ENCODE assay signal across 29 cellular contexts in the genomic region with DNA sequence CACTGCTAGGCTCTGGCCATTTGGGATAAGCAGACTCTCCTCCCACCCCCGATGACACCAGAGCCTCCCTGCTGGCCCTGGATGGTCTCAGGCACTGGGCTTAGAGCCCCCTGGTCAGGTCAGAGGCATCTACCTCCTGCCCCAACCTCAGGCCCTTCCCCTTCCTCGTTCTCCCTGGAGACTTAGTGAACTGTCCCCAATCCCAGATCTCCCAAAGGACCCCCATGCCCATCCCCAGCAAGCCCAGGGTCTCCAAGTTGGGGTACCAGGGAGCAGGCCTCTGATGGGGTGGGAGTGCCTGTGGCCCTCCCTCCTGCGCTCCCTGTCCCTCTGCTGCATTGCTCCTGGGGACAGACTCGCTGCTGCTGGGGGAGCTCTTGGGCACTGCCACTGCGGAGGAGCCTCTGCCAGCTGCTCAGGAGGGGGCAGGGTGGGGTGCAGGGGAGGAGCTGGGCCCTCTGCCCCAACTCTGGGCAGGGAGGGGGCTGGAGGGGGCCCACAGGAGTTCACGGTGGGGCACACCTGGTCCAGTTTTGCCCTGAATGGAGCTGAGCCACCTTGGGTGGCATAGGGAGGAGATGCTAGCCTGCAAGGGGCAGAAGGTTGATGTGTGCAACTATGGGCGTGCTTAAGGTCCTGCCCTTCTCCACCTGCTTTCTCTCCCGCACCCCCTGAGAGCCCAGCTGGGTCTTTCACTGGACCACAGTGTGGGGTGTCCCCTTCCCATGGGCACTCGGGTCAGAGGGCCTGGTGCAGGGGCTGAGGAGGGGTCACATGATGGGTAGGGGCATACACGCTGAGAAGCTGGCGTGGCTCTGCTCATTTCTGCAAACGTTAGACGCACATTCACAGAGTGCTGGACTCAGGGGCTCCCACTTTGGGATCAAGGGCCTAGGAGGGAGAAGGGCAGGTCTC. TPM values are rescaled to one million over a fixed set of nuclear protein-coding genes. Genes with fewer than 3 reads are reported as not detected.
DNase-seq lines count a peak whose midpoint lies in the region; ATAC-seq and TF ChIP-seq lines count a peak whose summit lies in the region.
"Had no signal": no experiment of that assay in that cellular context is flagged by ENCODE, and none has a peak within 500 bp of the region (broad histone marks: within the 10 kb centered on the region; RNA-seq: fewer than 3 reads in every experiment).

No MANE protein-coding gene starts in this region.

- H3K36me3 ChIP-seq in GM23338 (ENCODE audit: insufficient read depth) (no peaks in the 10 kb centered on the region), RWPE2 (ENCODE audit: low read depth) (no peaks in the 10 kb centered on the region), ectodermal cell (ENCODE audit: control insufficient read depth, insufficient read depth, low read length) (no peaks in the 10 kb centered on the region), neuronal stem cell (replicated peaks in 1 of 2; ENCODE audit: control insufficient read depth in 2 of 2, insufficient read depth in 2 of 2, low read length in 2 of 2) (no peaks in the 10 kb centered on the region), PC-9 (ENCODE audit: low read depth) (no peaks in the 10 kb centered on the region)
- H3K36me3 ChIP-seq: BE2C, brain microvascular endothelial cell, SJSA1 had no signal

- H2AFZ ChIP-seq in GM23338, result no peak overlapping the region
- peak overlapping the region; percentile 80 for H2AFZ ChIP-seq in neuronal stem cell (ENCODE audit: low read length)
- no peak overlapping the region for H2AFZ ChIP-seq in PC-9

- no peak overlapping the region for H4K91ac ChIP-seq in neuronal stem cell (ENCODE audit: low read depth, low read length, poor library complexity)

- H3K27ac ChIP-seq in GM23338 (ENCODE audit: low read depth) (no peak overlapping the region), RWPE2 (ENCODE audit: poor library complexity, severe bottlenecking) (no peak overlapping the region), ectodermal cell (ENCODE audit: insufficient read depth, low read depth, low read length, poor library complexity, severe bottlenecking) (no peak overlapping the region), neuronal stem cell (replicated peaks; ENCODE audit: low read length) (no peak overlapping the region), PC-9 (no peak overlapping the region)
- H3K27ac ChIP-seq: brain microvascular endothelial cell, SJSA1 had no signal

- peak overlapping the region; percentile 5 for H3K4ac ChIP-seq in neuronal stem cell (ENCODE audit: low read length)

- peak overlapping the region; percentile 95 for H2AK5ac ChIP-seq in neuronal stem cell (ENCODE audit: low read depth, low read length)

- TF ChIP-seq CTCF in GM23338 (conservative IDR thresholded peaks at IDR 0.05; ENCODE audit: low read depth in 2 of 2) (no peak), RWPE2 (IDR thresholded peaks at IDR 0.05; ENCODE audit: poor library complexity, severe bottlenecking) (no peak), PC-9 (conservative IDR thresholded peaks at IDR 0.05) (no peak)

- H3K9ac ChIP-seq in neuronal stem cell (ENCODE audit: low read depth, low read length, poor library complexity), result peak overlapping the region; percentile 88

- H3K9me2 ChIP-seq in GM23338 (ENCODE audit: insufficient read depth), result no peaks in the 10 kb centered on the region
- H3K9me2 ChIP-seq in PC-9 (ENCODE audit: insufficient read depth), result no peaks in the 10 kb centered on the region

- H3F3A ChIP-seq in GM23338 (replicated peaks; ENCODE audit: low read depth) (no peaks in the 10 kb centered on the region), PC-9 (ENCODE audit: insufficient read depth, low read depth) (no peaks in the 10 kb centered on the region)

- 74 to 76% methylated on average over 13 of the region's 13 CpGs for WGBS in ectodermal cell, 2 experiments
- WGBS in neuronal stem cell (ENCODE audit: extremely low coverage in 2 of 2, insufficient read length in 2 of 2, insufficient replicate concordance in 1 of 2), 2 donors, result no CpG with 5 or more reads among the region's 13 CpGs

- peak overlapping the region; percentile 86 for H3K23ac ChIP-seq in neuronal stem cell (ENCODE audit: low read depth, low read length, poor library complexity)

- no peak for DNase-seq in GM23338 (ENCODE audit: low spot score)
- DNase-seq in RWPE2 (ENCODE audit: low spot score), result peak; percentile 52
- no peak for DNase-seq in neuronal stem cell (ENCODE audit: low spot score)
- DNase-seq in mesenteric fat pad (ENCODE audit: low spot score), result no peak
- no peak for DNase-seq in PC-9
- no peak for DNase-seq in activated T-cell treated with anti-CD3 and anti-CD28 coated beads, Interleukin-2, amount 50 U/mL, for 4 hours
- DNase-seq in DMS 273 treated with DMSO at 0.1 percent for 48 hours (lab: John Stamatoyannopoulos, UW), result no peak
- DNase-seq: ACHN; activated CD4-positive, alpha-beta T cell treated with anti-CD3 and anti-CD28 coated beads for 4 hours; activated T-cell treated with anti-CD3 and anti-CD28 coated beads, Interleukin-2, amount 50 U/mL, for 1 hour; BE2C; brain microvascular endothelial cell; CD8-positive, alpha-beta memory T cell; effector memory CD4-positive, alpha-beta T cell; foreskin melanocyte; GOT3; naive B cell; NCI-H1105; NCI-H1930; NCI-H526 had no signal

- H3K79me2 ChIP-seq in GM23338 (replicated peaks; ENCODE audit: insufficient read depth) (no peaks in the 10 kb centered on the region), PC-9 (ENCODE audit: low read depth) (no peaks in the 10 kb centered on the region)

- H3K4me3 ChIP-seq in GM23338 (peak overlapping the region; percentile 74; the same call in 1 of the 2 replicates), RWPE2 (ENCODE audit: severe bottlenecking) (no peak overlapping the region), ectodermal cell (ENCODE audit: insufficient read depth, low read depth, low read length) (peak overlapping the region; percentile 18), neuronal stem cell (ENCODE audit: low read length in 2 of 2) (no peak overlapping the region), PC-9 (no peak overlapping the region)
- H3K4me3 ChIP-seq: SJSA1 had no signal

- H3K4me1 ChIP-seq in GM23338 (ENCODE audit: insufficient read depth) (no peaks in the 10 kb centered on the region), RWPE2 (ENCODE audit: insufficient read depth, poor library complexity, severe bottlenecking) (no peaks in the 10 kb centered on the region), ectodermal cell (ENCODE audit: control insufficient read depth, insufficient read depth, low read length) (peaks cover 25% of the 10 kb centered on the region), neuronal stem cell (ENCODE audit: control insufficient read depth in 2 of 2, insufficient read depth in 1 of 2, low read depth in 1 of 2, low read length in 2 of 2) (peaks cover 8 to 24% of the 10 kb centered on the region in 2 donors), PC-9 (replicated peaks; ENCODE audit: insufficient read depth) (no peaks in the 10 kb centered on the region)
- H3K4me1 ChIP-seq: SJSA1 had no signal

- H3K4me2 ChIP-seq in GM23338, result peak overlapping the region; percentile 86
- no peak overlapping the region for H3K4me2 ChIP-seq in neuronal stem cell (ENCODE audit: insufficient read depth, low read length, poor library complexity, severe bottlenecking)
- H3K4me2 ChIP-seq in PC-9, result no peak overlapping the region

- no peaks in the 10 kb centered on the region for H3K9me3 Mint-ChIP-seq in GM23338
- no peaks in the 10 kb centered on the region for H3K9me3 Mint-ChIP-seq in activated T-cell treated with anti-CD3 and anti-CD28 coated beads, Interleukin-2, amount 50 U/mL, for 4 hours
- H3K9me3 Mint-ChIP-seq: CD8-positive, alpha-beta memory T cell; T-helper 1 cell treated with Interleukin-12 subunit alpha and Interleukin-12 subunit beta and Interleukin-4 antibody, amounts not matched to agents 30 μg/mL and 1 μg/mL, for 36 hours had no signal

- H3K27ac Mint-ChIP-seq in GM23338, result no peak overlapping the region
- H3K27ac Mint-ChIP-seq: naive B cell; T-helper 1 cell treated with Interleukin-12 subunit alpha and Interleukin-12 subunit beta and Interleukin-4 antibody, amounts not matched to agents 30 μg/mL and 1 μg/mL, for 36 hours had no signal

- H2BK12ac ChIP-seq in neuronal stem cell (ENCODE audit: low read length), result peak overlapping the region; percentile 63

- H3K36me3 Mint-ChIP-seq in GM23338 (ENCODE audit: low read depth), result no peaks in the 10 kb centered on the region; the same call in 2 of the 3 replicates
- H3K36me3 Mint-ChIP-seq in activated T-cell treated with anti-CD3 and anti-CD28 coated beads, Interleukin-2, amount 50 U/mL, for 4 hours (ENCODE audit: insufficient read depth), result no peaks in the 10 kb centered on the region
- H3K36me3 Mint-ChIP-seq: CD8-positive, alpha-beta memory T cell had no signal

- H3K27me3 Mint-ChIP-seq in GM23338 (ENCODE audit: insufficient read depth, low read depth, poor library complexity), result peaks cover 9% of the 10 kb centered on the region
- peaks cover 13% of the 10 kb centered on the region for H3K27me3 Mint-ChIP-seq in activated T-cell treated with anti-CD3 and anti-CD28 coated beads, Interleukin-2, amount 50 U/mL, for 4 hours (ENCODE audit: low read depth)

- intact Hi-C loops in PC-9 (cut with micrococcal nuclease; ENCODE audit: unreplicated experiment), result no loop called here

- no peak overlapping the region for H3K14ac ChIP-seq in neuronal stem cell (ENCODE audit: low read length)

- H2BK5ac ChIP-seq in neuronal stem cell (ENCODE audit: low read length), result peak overlapping the region; percentile 67

- H3K4me1 Mint-ChIP-seq in GM23338, result peaks cover 25% of the 10 kb centered on the region
- no peaks in the 10 kb centered on the region for H3K4me1 Mint-ChIP-seq in activated T-cell treated with anti-CD3 and anti-CD28 coated beads, Interleukin-2, amount 50 U/mL, for 4 hours (ENCODE audit: low read depth)

- CTCF ChIA-PET in PC-9 (lab: Charles Lee), result no interaction called here

- BruUV-seq in PC-9 (replicated peaks; lab: Mats Ljungman, UMichigan), result no TSS peak

- H3K18ac ChIP-seq in neuronal stem cell (ENCODE audit: low read length), result peak overlapping the region; percentile 98

- H4K20me1 ChIP-seq in GM23338 (replicated peaks; ENCODE audit: insufficient read depth) (no peaks in the 10 kb centered on the region; the same call in 1 of the 2 replicates), PC-9 (ENCODE audit: insufficient read depth) (no peaks in the 10 kb centered on the region)

- peak overlapping the region; percentile 83 for H2BK15ac ChIP-seq in neuronal stem cell (ENCODE audit: low read length)

- peak overlapping the region; percentile 84 for H4K8ac ChIP-seq in neuronal stem cell (ENCODE audit: low read depth, low read length)

- POLR2A ChIA-PET in PC-9 (lab: Charles Lee; ENCODE audit: unreplicated experiment), result no interaction called here

- peak overlapping the region; percentile 93 for H3K4me3 Mint-ChIP-seq in GM23338
- no peak overlapping the region for H3K4me3 Mint-ChIP-seq in activated T-cell treated with anti-CD3 and anti-CD28 coated beads, Interleukin-2, amount 50 U/mL, for 4 hours
- H3K4me3 Mint-ChIP-seq: CD8-positive, alpha-beta memory T cell; naive B cell; T-helper 1 cell treated with Interleukin-12 subunit alpha and Interleukin-12 subunit beta and Interleukin-4 antibody, amounts not matched to agents 30 μg/mL and 1 μg/mL, for 36 hours had no signal

- no peak overlapping the region for H2BK120ac ChIP-seq in neuronal stem cell (ENCODE audit: low read depth, low read length)

- ATAC-seq in GM23338 (no peak), RWPE2 (ENCODE audit: low read depth) (no peak)
- ATAC-seq in activated T-cell treated with anti-CD3 and anti-CD28 coated beads, Interleukin-2, amount 50 U/mL, for 4 hours, result no peak

- no peaks in the 10 kb centered on the region for H3K27me3 ChIP-seq in GM23338 (ENCODE audit: insufficient read depth)
- no peaks in the 10 kb centered on the region for H3K27me3 ChIP-seq in RWPE2 (ENCODE audit: insufficient read depth, poor library complexity, severe bottlenecking)
- H3K27me3 ChIP-seq in ectodermal cell (ENCODE audit: control insufficient read depth, insufficient read depth, low read length, poor library complexity, severe bottlenecking), result peaks cover 27% of the 10 kb centered on the region
- H3K27me3 ChIP-seq in neuronal stem cell (ENCODE audit: control insufficient read depth in 3 of 3, insufficient read depth in 3 of 3, low read depth in 1 of 3, low read length in 3 of 3), result peaks cover 0 to 50% (median 14%) of the 10 kb centered on the region in 3 experiments
- H3K27me3 ChIP-seq in PC-9 (ENCODE audit: insufficient read depth, low read depth), result no peaks in the 10 kb centered on the region
- H3K27me3 ChIP-seq: BE2C, SJSA1 had no signal

- H3K79me1 ChIP-seq in neuronal stem cell (ENCODE audit: low read depth, low read length), result no peaks in the 10 kb centered on the region

- no peaks in the 10 kb centered on the region for H3K9me3 ChIP-seq in RWPE2 (ENCODE audit: severe bottlenecking)
- H3K9me3 ChIP-seq in ectodermal cell (ENCODE audit: control insufficient read depth, low read length), result no peaks in the 10 kb centered on the region
- no peaks in the 10 kb centered on the region for H3K9me3 ChIP-seq in neuronal stem cell (replicated peaks in 1 of 2; ENCODE audit: control insufficient read depth in 2 of 2, insufficient read depth in 1 of 2, low read depth in 1 of 2, low read length in 2 of 2)
- H3K9me3 ChIP-seq in PC-9 (ENCODE audit: insufficient read depth, low read depth), result no peaks in the 10 kb centered on the region
- H3K9me3 ChIP-seq: BE2C, SJSA1 had no signal

RNA-seq across cellular contexts. Expression of gene SPDEF, which starts 40.4 kb away (rescaled TPM):
- 0.69 TPM in 1 of 2 replicates, not detected in the other for total RNA-seq in GM23338 (2014; rRNA removed; shearing (Covaris generic))
- not detected in 2 replicates for polyA plus RNA-seq in GM23338 (2016; fragmentation: Nextera tagmentation; extraction: Ambion mirVana)
- 0.20 TPM for polyA plus RNA-seq in ectodermal cell (2013, experiment 1 of 4)
- 0.20 TPM for polyA plus RNA-seq in ectodermal cell (2013, experiment 2 of 4)
- not detected for polyA plus RNA-seq in ectodermal cell (2013, experiment 3 of 4)
- 0.24 TPM for polyA plus RNA-seq in ectodermal cell (2013, experiment 4 of 4)
- polyA plus RNA-seq in neuronal stem cell (2013, experiment 1 of 2), result 0.18 TPM
- 0.18 TPM for polyA plus RNA-seq in neuronal stem cell (2013, experiment 2 of 2)
- total RNA-seq in mesenteric fat pad (0.16 TPM), PC-9 (2021) (0.85 and 1.4 TPM in 2 replicates)
- under 1 TPM; 0.13 to 0.24 (median 0.14) TPM for total RNA-seq in activated T-cell treated with anti-CD3 and anti-CD28 coated beads, Interleukin-2, amount 50 U/mL, for 4 hours
- total RNA-seq: activated CD8-positive, alpha-beta memory T cell treated with anti-CD3 and anti-CD28 coated beads for 36 hours; CD8-positive, alpha-beta memory T cell; G401; M059J; osteoblast; renal cortical epithelial cell; SJSA1; smooth muscle cell had no signal
- polyA plus RNA-seq: CD8-positive, alpha-beta memory T cell had no signal

RNA-seq across cellular contexts. Expression of gene PACSIN1, which starts 49.9 kb away (rescaled TPM):
- 6.2 and 8.7 TPM in 2 replicates for total RNA-seq in GM23338 (2014; rRNA removed; shearing (Covaris generic))
- 4.7 and 5.2 TPM in 2 replicates for polyA plus RNA-seq in GM23338 (2016; fragmentation: Nextera tagmentation; extraction: Ambion mirVana)
- 1.2 TPM for polyA plus RNA-seq in ectodermal cell (2013, experiment 1 of 4)
- polyA plus RNA-seq in ectodermal cell (2013, experiment 2 of 4), result 1.3 TPM
- polyA plus RNA-seq in ectodermal cell (2013, experiment 3 of 4), result 1.5 TPM
- polyA plus RNA-seq in ectodermal cell (2013, experiment 4 of 4), result 1.3 TPM
- 2.1 TPM for polyA plus RNA-seq in neuronal stem cell (2013, experiment 1 of 2)
- 2.0 TPM for polyA plus RNA-seq in neuronal stem cell (2013, experiment 2 of 2)
- total RNA-seq in mesenteric fat pad (not detected), PC-9 (2021) (5.0 and 6.4 TPM in 2 replicates)
- under 1 TPM in 1 of 3 donors, not detected in 2; 0.05 TPM for total RNA-seq in activated T-cell treated with anti-CD3 and anti-CD28 coated beads, Interleukin-2, amount 50 U/mL, for 4 hours
- total RNA-seq: G401, osteoblast, SJSA1, smooth muscle cell had no signal
- polyA plus RNA-seq: smooth muscle cell had no signal

Comparison
In these comparisons a context has a peak if more than half of its experiments do, and no peak if none do; other contexts are left out.
1. H3K4me3 ChIP-seq: peak in GM23338 (single experiment) and ectodermal cell (single experiment); none in RWPE2 (single experiment), neuronal stem cell (0 of 2) and PC-9 (single experiment).